Comparison of ENCODE assay signal across 1 cellular context in the genomic region with DNA sequence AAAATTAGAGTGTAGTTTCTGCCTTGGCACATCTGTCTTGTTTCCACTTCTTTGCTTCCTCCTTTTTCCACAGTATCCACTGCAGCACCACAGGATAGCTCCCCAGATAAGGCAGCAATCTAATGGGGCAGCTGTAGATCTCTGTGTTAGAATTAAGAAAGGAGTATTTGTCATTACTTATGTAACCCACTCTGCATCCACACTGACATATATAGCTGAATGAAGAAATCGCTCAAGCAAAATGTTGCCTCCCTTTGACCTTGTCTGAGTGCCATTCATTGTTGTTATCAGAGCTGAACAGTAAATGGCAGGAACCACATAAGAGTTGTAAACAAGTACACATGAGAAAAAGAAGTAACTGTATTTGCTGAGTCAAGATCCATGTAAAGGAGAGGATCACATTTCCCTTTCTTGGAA.
TF ChIP-seq lines count a peak whose summit lies in the region.

No MANE protein-coding gene starts in this region.

TF ChIP-seq in K562, 482 proteins besides CTCF, POLR2A, EP300 and RAD21 (continued from another document and continues in another):
- TF ChIP-seq PRPF4 (IDR thresholded peaks at IDR 0.05; ENCODE audit: insufficient read depth, low read depth, low read length, poor library complexity, severe bottlenecking) (no peak), GABPA (tag; conservative IDR thresholded peaks at IDR 0.05; ENCODE audit: low read depth) (no peak), CREM (IDR thresholded peaks at IDR 0.05; ENCODE audit: low read depth) (peak; percentile 64), ZNF77 (CRISPR knock-in tag; IDR thresholded peaks at IDR 0.05) (no peak), ZFP30 (CRISPR knock-in tag; IDR thresholded peaks at IDR 0.05; ENCODE audit: borderline replicate concordance) (no peak), CEBPZ (IDR thresholded peaks at IDR 0.05; ENCODE audit: borderline replicate concordance, low read depth, low read length) (no peak), NCOA2 (IDR thresholded peaks at IDR 0.05; ENCODE audit: partially characterized antibody in 2 of 2) (peak in 1 of 2 experiments; percentile 25), CREB1 (IDR thresholded peaks at IDR 0.05) (peak; percentile 21; the same call in 1 of the 2 replicates), CREB1 (CRISPR knock-in tag; IDR thresholded peaks at IDR 0.05) (no peak), IFI16 (CRISPR knock-in tag; IDR thresholded peaks at IDR 0.05) (no peak), ZSCAN29 (IDR thresholded peaks at IDR 0.05) (no peak), FOXP1 (CRISPR knock-in tag; IDR thresholded peaks at IDR 0.05) (peak; percentile 45; the same call in 1 of the 2 replicates), CREBBP (IDR thresholded peaks at IDR 0.05; ENCODE audit: low read depth, low read length) (no peak), ZNF134 (CRISPR knock-in tag; conservative IDR thresholded peaks at IDR 0.05) (no peak), DNMT1 (IDR thresholded peaks at IDR 0.05) (no peak), C11orf30 (IDR thresholded peaks at IDR 0.05; ENCODE audit: low read depth) (peak; percentile 93), NCOA6 (IDR thresholded peaks at IDR 0.05) (no peak), PURB (CRISPR knock-in tag; IDR thresholded peaks at IDR 0.05; ENCODE audit: low read depth) (no peak), NUFIP1 (IDR thresholded peaks at IDR 0.05; ENCODE audit: partially characterized antibody) (no peak), ZNF644 (tag; IDR thresholded peaks at IDR 0.05; ENCODE audit: low read depth) (peak; percentile 66; the same call in 1 of the 2 replicates), ZBTB33 (CRISPR knock-in tag; IDR thresholded peaks at IDR 0.05) (no peak), NR1H2 (CRISPR knock-in tag; IDR thresholded peaks at IDR 0.05) (no peak), TCF7L2 (IDR thresholded peaks at IDR 0.05; ENCODE audit: low read depth, low read length) (no peak), TAF9B (IDR thresholded peaks at IDR 0.05; ENCODE audit: partially characterized antibody) (no peak), ELF2 (CRISPR knock-in tag; IDR thresholded peaks at IDR 0.05) (no peak), JUND (IDR thresholded peaks at IDR 0.05; ENCODE audit: borderline replicate concordance, low read depth, low read length) (peak; percentile 66), JUND (tag; IDR thresholded peaks at IDR 0.05; ENCODE audit: borderline replicate concordance, low read depth, low read length) (peak; percentile 65; the same call in 2 of the 3 replicates), ADNP (tag; IDR thresholded peaks at IDR 0.05) (no peak), SRSF7 (optimal IDR thresholded peaks at IDR 0.05; ENCODE audit: low read depth, low read length) (no peak), ZNF79 (CRISPR knock-in tag; IDR thresholded peaks at IDR 0.05; ENCODE audit: low read depth) (no peak), ATF4 (CRISPR knock-in tag; IDR thresholded peaks at IDR 0.05) (peak; percentile 60; the same call in 1 of the 2 replicates), BCL6 (CRISPR knock-in tag; IDR thresholded peaks at IDR 0.05) (no peak), ZNF232 (CRISPR knock-in tag; IDR thresholded peaks at IDR 0.05) (no peak), SMARCE1 (IDR thresholded peaks at IDR 0.05) (peak; percentile 90), ZNF121 (CRISPR knock-in tag; conservative IDR thresholded peaks at IDR 0.05) (no peak), THRA (IDR thresholded peaks at IDR 0.05) (no peak), SP1 (CRISPR knock-in tag; IDR thresholded peaks at IDR 0.05) (no peak), ZNF347 (CRISPR knock-in tag; IDR thresholded peaks at IDR 0.05; ENCODE audit: low read depth) (no peak), U2AF1 (optimal IDR thresholded peaks at IDR 0.05; ENCODE audit: low read depth, low read length) (no peak), FIP1L1 (IDR thresholded peaks at IDR 0.05; ENCODE audit: low read depth, low read length, poor library complexity, severe bottlenecking) (no peak), HMG20B (CRISPR knock-in tag; IDR thresholded peaks at IDR 0.05) (no peak), CTCFL (IDR thresholded peaks at IDR 0.05; ENCODE audit: borderline replicate concordance, insufficient read depth, low read depth, low read length, poor library complexity, severe bottlenecking) (no peak)
- TF ChIP-seq, protein P1, sequence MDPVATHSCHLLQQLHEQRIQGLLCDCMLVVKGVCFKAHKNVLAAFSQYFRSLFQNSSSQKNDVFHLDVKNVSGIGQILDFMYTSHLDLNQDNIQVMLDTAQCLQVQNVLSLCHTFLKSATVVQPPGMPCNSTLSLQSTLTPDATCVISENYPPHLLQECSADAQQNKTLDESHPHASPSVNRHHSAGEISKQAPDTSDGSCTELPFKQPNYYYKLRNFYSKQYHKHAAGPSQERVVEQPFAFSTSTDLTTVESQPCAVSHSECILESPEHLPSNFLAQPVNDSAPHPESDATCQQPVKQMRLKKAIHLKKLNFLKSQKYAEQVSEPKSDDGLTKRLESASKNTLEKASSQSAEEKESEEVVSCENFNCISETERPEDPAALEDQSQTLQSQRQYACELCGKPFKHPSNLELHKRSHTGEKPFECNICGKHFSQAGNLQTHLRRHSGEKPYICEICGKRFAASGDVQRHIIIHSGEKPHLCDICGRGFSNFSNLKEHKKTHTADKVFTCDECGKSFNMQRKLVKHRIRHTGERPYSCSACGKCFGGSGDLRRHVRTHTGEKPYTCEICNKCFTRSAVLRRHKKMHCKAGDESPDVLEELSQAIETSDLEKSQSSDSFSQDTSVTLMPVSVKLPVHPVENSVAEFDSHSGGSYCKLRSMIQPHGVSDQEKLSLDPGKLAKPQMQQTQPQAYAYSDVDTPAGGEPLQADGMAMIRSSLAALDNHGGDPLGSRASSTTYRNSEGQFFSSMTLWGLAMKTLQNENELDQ (CRISPR knock-in tag; IDR thresholded peaks at IDR 0.05; ENCODE audit: borderline replicate concordance) = no peak
- TF ChIP-seq, protein P2, sequence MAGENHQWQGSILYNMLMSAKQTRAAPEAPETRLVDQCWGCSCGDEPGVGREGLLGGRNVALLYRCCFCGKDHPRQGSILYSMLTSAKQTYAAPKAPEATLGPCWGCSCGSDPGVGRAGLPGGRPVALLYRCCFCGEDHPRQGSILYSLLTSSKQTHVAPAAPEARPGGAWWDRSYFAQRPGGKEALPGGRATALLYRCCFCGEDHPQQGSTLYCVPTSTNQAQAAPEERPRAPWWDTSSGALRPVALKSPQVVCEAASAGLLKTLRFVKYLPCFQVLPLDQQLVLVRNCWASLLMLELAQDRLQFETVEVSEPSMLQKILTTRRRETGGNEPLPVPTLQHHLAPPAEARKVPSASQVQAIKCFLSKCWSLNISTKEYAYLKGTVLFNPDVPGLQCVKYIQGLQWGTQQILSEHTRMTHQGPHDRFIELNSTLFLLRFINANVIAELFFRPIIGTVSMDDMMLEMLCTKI (IDR thresholded peaks at IDR 0.05; ENCODE audit: partially characterized antibody) = no peak
- TF ChIP-seq, protein P3, sequence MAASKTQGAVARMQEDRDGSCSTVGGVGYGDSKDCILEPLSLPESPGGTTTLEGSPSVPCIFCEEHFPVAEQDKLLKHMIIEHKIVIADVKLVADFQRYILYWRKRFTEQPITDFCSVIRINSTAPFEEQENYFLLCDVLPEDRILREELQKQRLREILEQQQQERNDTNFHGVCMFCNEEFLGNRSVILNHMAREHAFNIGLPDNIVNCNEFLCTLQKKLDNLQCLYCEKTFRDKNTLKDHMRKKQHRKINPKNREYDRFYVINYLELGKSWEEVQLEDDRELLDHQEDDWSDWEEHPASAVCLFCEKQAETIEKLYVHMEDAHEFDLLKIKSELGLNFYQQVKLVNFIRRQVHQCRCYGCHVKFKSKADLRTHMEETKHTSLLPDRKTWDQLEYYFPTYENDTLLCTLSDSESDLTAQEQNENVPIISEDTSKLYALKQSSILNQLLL (CRISPR knock-in tag; IDR thresholded peaks at IDR 0.05; ENCODE audit: borderline replicate concordance) = no peak
- TF ChIP-seq, protein P4, sequence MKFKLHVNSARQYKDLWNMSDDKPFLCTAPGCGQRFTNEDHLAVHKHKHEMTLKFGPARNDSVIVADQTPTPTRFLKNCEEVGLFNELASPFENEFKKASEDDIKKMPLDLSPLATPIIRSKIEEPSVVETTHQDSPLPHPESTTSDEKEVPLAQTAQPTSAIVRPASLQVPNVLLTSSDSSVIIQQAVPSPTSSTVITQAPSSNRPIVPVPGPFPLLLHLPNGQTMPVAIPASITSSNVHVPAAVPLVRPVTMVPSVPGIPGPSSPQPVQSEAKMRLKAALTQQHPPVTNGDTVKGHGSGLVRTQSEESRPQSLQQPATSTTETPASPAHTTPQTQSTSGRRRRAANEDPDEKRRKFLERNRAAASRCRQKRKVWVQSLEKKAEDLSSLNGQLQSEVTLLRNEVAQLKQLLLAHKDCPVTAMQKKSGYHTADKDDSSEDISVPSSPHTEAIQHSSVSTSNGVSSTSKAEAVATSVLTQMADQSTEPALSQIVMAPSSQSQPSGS (CRISPR knock-in tag; IDR thresholded peaks at IDR 0.05) = no peak
- TF ChIP-seq, protein P5, sequence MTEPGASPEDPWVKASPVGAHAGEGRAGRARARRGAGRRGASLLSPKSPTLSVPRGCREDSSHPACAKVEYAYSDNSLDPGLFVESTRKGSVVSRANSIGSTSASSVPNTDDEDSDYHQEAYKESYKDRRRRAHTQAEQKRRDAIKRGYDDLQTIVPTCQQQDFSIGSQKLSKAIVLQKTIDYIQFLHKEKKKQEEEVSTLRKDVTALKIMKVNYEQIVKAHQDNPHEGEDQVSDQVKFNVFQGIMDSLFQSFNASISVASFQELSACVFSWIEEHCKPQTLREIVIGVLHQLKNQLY (CRISPR knock-in tag; conservative IDR thresholded peaks at IDR 0.05) = no peak
